In genomic region chr14:47676301-47676617, GRCh38 we compare ENCODE assay signal across 13 cellular contexts. TPM values are rescaled to one million over a fixed set of nuclear protein-coding genes. Genes with fewer than 3 reads are reported as not detected.
DNase-seq lines count a peak whose midpoint lies in the region; ATAC-seq and TF ChIP-seq lines count a peak whose summit lies in the region.
"Had no signal": no experiment of that assay in that cellular context is flagged by ENCODE, and none has a peak within 500 bp of the region (broad histone marks: within the 10 kb centered on the region; RNA-seq: fewer than 3 reads in every experiment).

No MANE protein-coding gene starts in this region.

- H3K9me3 ChIP-seq in adipocyte (ENCODE audit: control insufficient read depth, low read length) (no peaks in the 10 kb centered on the region), suprapubic skin (no peaks in the 10 kb centered on the region), ascending aorta (no peaks in the 10 kb centered on the region)
- H3K9me3 ChIP-seq: right atrium auricular region, upper lobe of left lung had no signal

- H3K27me3 ChIP-seq in adipocyte (replicated peaks; ENCODE audit: control insufficient read depth, insufficient read depth, low read length) (peaks cover 37% of the 10 kb centered on the region), kidney epithelial cell (ENCODE audit: control insufficient read depth, insufficient read depth, low read length) (peaks cover 18% of the 10 kb centered on the region), suprapubic skin (peaks cover 58% of the 10 kb centered on the region), ascending aorta (no peaks in the 10 kb centered on the region)

- intact Hi-C loops in activated CD8-positive, alpha-beta T cell treated with anti-CD3 and anti-CD28 coated beads for 36 hours (cut with micrococcal nuclease): no loop called here
- intact Hi-C loops in ascending aorta (cut with DNase I): no loop called here

- H3K36me3 ChIP-seq in adipocyte (ENCODE audit: control insufficient read depth, insufficient read depth, low read length, severe bottlenecking) (no peaks in the 10 kb centered on the region), kidney epithelial cell (ENCODE audit: control insufficient read depth, insufficient read depth, low read length) (no peaks in the 10 kb centered on the region), suprapubic skin (no peaks in the 10 kb centered on the region), ascending aorta (no peaks in the 10 kb centered on the region)
- H3K36me3 ChIP-seq: right atrium auricular region, upper lobe of left lung had no signal

- H3K36me3 Mint-ChIP-seq in activated CD8-positive, alpha-beta T cell treated with anti-CD3 and anti-CD28 coated beads, Interleukin-2, amount 10 ng/mL, durations not matched to agents 7 days and 5 days (ENCODE audit: low read depth): peaks cover 2% of the 10 kb centered on the region
- H3K36me3 Mint-ChIP-seq in activated CD8-positive, alpha-beta T cell treated with anti-CD3 and anti-CD28 coated beads for 36 hours (ENCODE audit: low read depth): no peaks in the 10 kb centered on the region
- H3K36me3 Mint-ChIP-seq: activated naive CD8-positive, alpha-beta T cell had no signal

- peak overlapping the region; percentile 59 for H3K4me3 ChIP-seq in adipocyte (ENCODE audit: low read length)
- H3K4me3 ChIP-seq in kidney epithelial cell (ENCODE audit: low read depth, low read length): peak overlapping the region; percentile 52
- H3K4me3 ChIP-seq in suprapubic skin: peak overlapping the region; percentile 46
- peak overlapping the region in 1 of 2 donors; percentile 33 for H3K4me3 ChIP-seq in ascending aorta

- peak overlapping the region; percentile 22 for H3K4me3 Mint-ChIP-seq in activated CD8-positive, alpha-beta T cell treated with anti-CD3 and anti-CD28 coated beads, Interleukin-2, amount 10 ng/mL, durations not matched to agents 7 days and 5 days
- H3K4me3 Mint-ChIP-seq in activated CD8-positive, alpha-beta T cell treated with anti-CD3 and anti-CD28 coated beads for 36 hours: no peak overlapping the region
- H3K4me3 Mint-ChIP-seq: activated CD4-positive, alpha-beta memory T cell treated with anti-CD3 and anti-CD28 coated beads, Interleukin-2, amount 10 ng/mL, durations not matched to agents 7 days and 5 days; activated naive CD8-positive, alpha-beta T cell had no signal

- H3K27me3 Mint-ChIP-seq in activated CD8-positive, alpha-beta T cell treated with anti-CD3 and anti-CD28 coated beads, Interleukin-2, amount 10 ng/mL, durations not matched to agents 7 days and 5 days (ENCODE audit: low read depth): peaks cover 46% of the 10 kb centered on the region
- H3K27me3 Mint-ChIP-seq in activated CD8-positive, alpha-beta T cell treated with anti-CD3 and anti-CD28 coated beads for 36 hours: peaks cover 40% of the 10 kb centered on the region

- CTCF ChIA-PET in activated CD8-positive, alpha-beta T cell treated with anti-CD3 and anti-CD28 coated beads, Interleukin-2, amount 10 ng/mL, durations not matched to agents 7 days and 5 days (lab: Charles Lee): no interaction called here
- CTCF ChIA-PET in activated CD8-positive, alpha-beta T cell treated with anti-CD3 and anti-CD28 coated beads for 36 hours (lab: Charles Lee): no interaction called here

- WGBS in suprapubic skin: 7% methylated on average over 5 of the region's 16 CpGs

- H3K27ac ChIP-seq in suprapubic skin (no peak overlapping the region), ascending aorta (no peak overlapping the region)
- H3K27ac ChIP-seq: right atrium auricular region, upper lobe of left lung had no signal

- no peak for DNase-seq in activated CD8-positive, alpha-beta T cell treated with anti-CD3 and anti-CD28 coated beads, Interleukin-2, amount 10 ng/mL, durations not matched to agents 7 days and 5 days
- DNase-seq in activated CD8-positive, alpha-beta T cell treated with anti-CD3 and anti-CD28 coated beads for 36 hours: no peak
- DNase-seq in adipocyte (ENCODE audit: low read depth) (no peak), kidney epithelial cell (ENCODE audit: low read depth) (no peak), suprapubic skin (ENCODE audit: low spot score in 2 of 2) (no peak), ascending aorta (ENCODE audit: low spot score in 2 of 2) (no peak)
- DNase-seq: activated CD4-positive, alpha-beta memory T cell treated with anti-CD3 and anti-CD28 coated beads, Interleukin-2, amount 10 ng/mL, durations not matched to agents 7 days and 5 days; effector memory CD4-positive, alpha-beta T cell had no signal

- H3K4me1 ChIP-seq in adipocyte (ENCODE audit: control insufficient read depth, insufficient read depth, low read length): peaks cover 12% of the 10 kb centered on the region
- H3K4me1 ChIP-seq in suprapubic skin: peaks cover 26% of the 10 kb centered on the region
- H3K4me1 ChIP-seq in ascending aorta: no peaks in the 10 kb centered on the region

- no peak overlapping the region for H3K9ac ChIP-seq in adipocyte (ENCODE audit: low read length)

- no peak for TF ChIP-seq POLR2A in suprapubic skin (IDR thresholded peaks at IDR 0.05)

- no peak overlapping the region for H3K27ac Mint-ChIP-seq in activated CD8-positive, alpha-beta T cell treated with anti-CD3 and anti-CD28 coated beads, Interleukin-2, amount 10 ng/mL, durations not matched to agents 7 days and 5 days
- H3K27ac Mint-ChIP-seq in activated CD8-positive, alpha-beta T cell treated with anti-CD3 and anti-CD28 coated beads for 36 hours: no peak overlapping the region
- H3K27ac Mint-ChIP-seq: activated CD4-positive, alpha-beta memory T cell treated with anti-CD3 and anti-CD28 coated beads, Interleukin-2, amount 10 ng/mL, durations not matched to agents 7 days and 5 days; activated naive CD8-positive, alpha-beta T cell had no signal

- no peak for TF ChIP-seq EP300 in suprapubic skin (IDR thresholded peaks at IDR 0.05)

- H3K9me3 Mint-ChIP-seq in activated CD8-positive, alpha-beta T cell treated with anti-CD3 and anti-CD28 coated beads, Interleukin-2, amount 10 ng/mL, durations not matched to agents 7 days and 5 days (ENCODE audit: insufficient read depth): no peaks in the 10 kb centered on the region
- H3K9me3 Mint-ChIP-seq in activated CD8-positive, alpha-beta T cell treated with anti-CD3 and anti-CD28 coated beads for 36 hours: no peaks in the 10 kb centered on the region
- H3K9me3 Mint-ChIP-seq: activated CD4-positive, alpha-beta memory T cell treated with anti-CD3 and anti-CD28 coated beads, Interleukin-2, amount 10 ng/mL, durations not matched to agents 7 days and 5 days had no signal

- no peak for TF ChIP-seq CTCF in activated CD8-positive, alpha-beta T cell treated with anti-CD3 and anti-CD28 coated beads for 36 hours (IDR thresholded peaks at IDR 0.05)
- TF ChIP-seq CTCF in kidney epithelial cell (IDR thresholded peaks at IDR 0.05; ENCODE audit: insufficient read depth, low read length, poor library complexity, severe bottlenecking): no peak
- no peak for TF ChIP-seq CTCF in suprapubic skin (IDR thresholded peaks at IDR 0.05)
- TF ChIP-seq CTCF in ascending aorta (IDR thresholded peaks at IDR 0.05): no peak

- H3K4me1 Mint-ChIP-seq in activated CD8-positive, alpha-beta T cell treated with anti-CD3 and anti-CD28 coated beads, Interleukin-2, amount 10 ng/mL, durations not matched to agents 7 days and 5 days (ENCODE audit: low read depth): peaks cover 8% of the 10 kb centered on the region
- H3K4me1 Mint-ChIP-seq in activated CD8-positive, alpha-beta T cell treated with anti-CD3 and anti-CD28 coated beads for 36 hours (ENCODE audit: low read depth): peaks cover 4% of the 10 kb centered on the region

- POLR2A ChIA-PET in activated CD8-positive, alpha-beta T cell treated with anti-CD3 and anti-CD28 coated beads, Interleukin-2, amount 10 ng/mL, durations not matched to agents 7 days and 5 days (lab: Charles Lee): no interaction called here
- POLR2A ChIA-PET in activated CD8-positive, alpha-beta T cell treated with anti-CD3 and anti-CD28 coated beads for 36 hours (lab: Charles Lee): no interaction called here

- ATAC-seq in activated CD8-positive, alpha-beta T cell treated with anti-CD3 and anti-CD28 coated beads, Interleukin-2, amount 10 ng/mL, durations not matched to agents 7 days and 5 days: no peak
- ATAC-seq in activated CD8-positive, alpha-beta T cell treated with anti-CD3 and anti-CD28 coated beads for 36 hours: no peak
- no peak for ATAC-seq in GM18517 (IDR thresholded peaks at IDR 0.05; ENCODE audit: unreplicated experiment)
- ATAC-seq in GM21526 (IDR thresholded peaks at IDR 0.05; ENCODE audit: low FRiP score, unreplicated experiment): no peak

RNA-seq across cellular contexts. Expression of gene MDGA2, which starts 0.9 kb away (rescaled TPM):
- not detected for total RNA-seq in activated CD8-positive, alpha-beta T cell treated with anti-CD3 and anti-CD28 coated beads, Interleukin-2, amount 10 ng/mL, durations not matched to agents 7 days and 5 days
- total RNA-seq in activated CD8-positive, alpha-beta T cell treated with anti-CD3 and anti-CD28 coated beads for 36 hours: not detected
- 0.62 and 0.75 TPM in 2 replicates for total RNA-seq in kidney epithelial cell
- 1 to 10 TPM in 1 of 4 donors, under 1 TPM in 2, not detected in 1; 0.16 to 1.5 (median 0.99) TPM for total RNA-seq in suprapubic skin
- not detected for total RNA-seq in ascending aorta
- total RNA-seq: activated CD4-positive, alpha-beta memory T cell treated with anti-CD3 and anti-CD28 coated beads, Interleukin-2, amount 10 ng/mL, durations not matched to agents 7 days and 5 days; right atrium auricular region had no signal
